In genomic region chr11:125328181-125328580, GRCh38 we compare ENCODE assay signal across 15 cellular contexts.
A peak's percentile ranks its signal among the peaks of the same experiment; 100 is the strongest.
DNase-seq lines count a peak whose midpoint lies in the region; ATAC-seq and TF ChIP-seq lines count a peak whose summit lies in the region.
"Had no signal": no experiment of that assay in that cellular context is flagged by ENCODE, and none has a peak within 500 bp of the region (broad histone marks: within the 10 kb centered on the region; RNA-seq: fewer than 3 reads in every experiment).

No MANE protein-coding gene starts in this region.

- peaks cover 3% of the 10 kb centered on the region for H3K36me3 Mint-ChIP-seq in T-helper 17 cell (ENCODE audit: low read depth)
- peaks cover 5% of the 10 kb centered on the region for H3K36me3 Mint-ChIP-seq in neural crest cell (ENCODE audit: low read depth)
- H3K36me3 Mint-ChIP-seq: CD8-positive, alpha-beta memory T cell had no signal

- peak overlapping the region in 51 of 59 donors; percentile 9 to 87 (median 60) for H3K27ac ChIP-seq in dorsolateral prefrontal cortex
- H3K27ac ChIP-seq: C4-2B had no signal

- H3K27ac Mint-ChIP-seq in T-helper 17 cell (peak overlapping the region; percentile 32), neural crest cell (ENCODE audit: unreplicated experiment) (peak overlapping the region; percentile 47)
- H3K27ac Mint-ChIP-seq: GM23338, H9 had no signal

- intact Hi-C loops in dorsolateral prefrontal cortex (cut with DNase I): loop anchor here in 1 of 2 donors (10.0 kb wide), 1 partner anchor 57 kb away; no protein-coding TSS in a partner anchor

- no peak for DNase-seq in T-helper 17 cell
- no peak for DNase-seq in dorsolateral prefrontal cortex
- DNase-seq in neural crest cell (ENCODE audit: low read depth, low spot score): no peak
- no peak for DNase-seq in superior temporal gyrus (ENCODE audit: extremely low spot score)
- no peak for DNase-seq in activated CD8-positive, alpha-beta memory T cell treated with anti-CD3 and anti-CD28 coated beads, Interleukin-2, amount 50 U/mL, for 48 hours
- no peak for DNase-seq in activated CD4-positive, alpha-beta T cell treated with anti-CD3 and anti-CD28 coated beads for 4 hours
- DNase-seq: BE2C; CD8-positive, alpha-beta memory T cell; DND-41; GDM1; H9 had no signal

- H3K4me1 Mint-ChIP-seq in T-helper 17 cell (peaks cover 2% of the 10 kb centered on the region), neural crest cell (peaks cover 65% of the 10 kb centered on the region)
- H3K4me1 Mint-ChIP-seq: CD8-positive, alpha-beta memory T cell had no signal

- TF ChIP-seq CTCF in dorsolateral prefrontal cortex (IDR thresholded peaks at IDR 0.05 in 54 of 56, conservative IDR thresholded peaks at IDR 0.05 in 2 of 56; ENCODE audit: low read depth in 1 of 56, partially characterized antibody in 56 of 56) (no peak), neural crest cell (conservative IDR thresholded peaks at IDR 0.05) (no peak)

- no peak overlapping the region for H3K4me3 Mint-ChIP-seq in T-helper 17 cell
- H3K4me3 Mint-ChIP-seq in neural crest cell: no peak overlapping the region
- H3K4me3 Mint-ChIP-seq: CD8-positive, alpha-beta memory T cell; GM23338; H9 had no signal

- H3K27me3 ChIP-seq in dorsolateral prefrontal cortex: no peaks in the 10 kb centered on the region

- H3K4me3 ChIP-seq in dorsolateral prefrontal cortex: no peak overlapping the region
- H3K4me3 ChIP-seq: GM23338 had no signal

- no peaks in the 10 kb centered on the region for H3K9me3 Mint-ChIP-seq in neural crest cell
- H3K9me3 Mint-ChIP-seq: CD8-positive, alpha-beta memory T cell; GM23338; H9 had no signal

- no peak for ATAC-seq in T-helper 17 cell
- no peak for ATAC-seq in HG03378 (IDR thresholded peaks at IDR 0.05; ENCODE audit: unreplicated experiment)
- ATAC-seq: GM23338 had no signal

- no peaks in the 10 kb centered on the region for H3K9me3 ChIP-seq in T-helper 17 cell (ENCODE audit: control insufficient read depth, low read length, poor library complexity, severe bottlenecking)
- H3K9me3 ChIP-seq: BE2C, Caco-2 had no signal

- H3K27me3 Mint-ChIP-seq in T-helper 17 cell (peaks cover 70% of the 10 kb centered on the region), neural crest cell (ENCODE audit: low read depth) (no peaks in the 10 kb centered on the region)
